1 cellular context compared by ENCODE assay signal in the genomic region with DNA sequence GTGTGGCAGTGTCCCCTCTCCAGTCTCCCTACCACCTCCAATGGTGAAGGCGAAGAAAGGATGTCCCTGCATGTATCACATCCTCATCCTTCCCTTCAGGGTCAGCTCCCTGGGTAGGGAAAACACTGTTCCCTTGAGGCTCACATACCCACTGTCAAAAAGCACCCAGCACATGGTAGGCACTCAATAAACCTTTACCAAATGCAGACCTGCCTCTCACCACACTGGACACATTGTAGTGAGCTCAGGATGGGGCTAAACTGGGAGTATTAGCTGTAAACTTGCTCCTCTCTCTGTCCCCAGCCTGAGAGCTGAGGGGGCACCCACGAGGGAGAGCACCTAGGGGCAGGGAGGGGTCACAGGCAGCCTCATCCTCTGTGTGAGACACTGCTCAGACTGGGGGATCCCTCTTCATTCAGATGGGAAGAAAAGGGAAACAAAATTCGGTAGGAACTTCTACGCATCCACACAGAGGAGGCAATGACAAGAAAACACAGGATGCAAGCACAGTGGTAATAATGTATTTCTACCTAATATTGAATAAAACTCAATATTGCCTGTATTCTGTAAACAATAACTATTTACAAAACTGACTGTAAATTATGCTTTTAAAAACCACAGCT.
A peak's percentile ranks its signal among the peaks of the same experiment; 100 is the strongest.
TF ChIP-seq lines count a peak whose summit lies in the region.

No MANE protein-coding gene starts in this region.

TF ChIP-seq in K562, 482 proteins besides CTCF, POLR2A, EP300 and RAD21 (continued from another document and continues in another):
- TF ChIP-seq ZNF507 (tag; conservative IDR thresholded peaks at IDR 0.05) = 0 out of 2 replicates have a peak, but pooled peaks have one; percentile 8
- TF ChIP-seq, protein P1, sequence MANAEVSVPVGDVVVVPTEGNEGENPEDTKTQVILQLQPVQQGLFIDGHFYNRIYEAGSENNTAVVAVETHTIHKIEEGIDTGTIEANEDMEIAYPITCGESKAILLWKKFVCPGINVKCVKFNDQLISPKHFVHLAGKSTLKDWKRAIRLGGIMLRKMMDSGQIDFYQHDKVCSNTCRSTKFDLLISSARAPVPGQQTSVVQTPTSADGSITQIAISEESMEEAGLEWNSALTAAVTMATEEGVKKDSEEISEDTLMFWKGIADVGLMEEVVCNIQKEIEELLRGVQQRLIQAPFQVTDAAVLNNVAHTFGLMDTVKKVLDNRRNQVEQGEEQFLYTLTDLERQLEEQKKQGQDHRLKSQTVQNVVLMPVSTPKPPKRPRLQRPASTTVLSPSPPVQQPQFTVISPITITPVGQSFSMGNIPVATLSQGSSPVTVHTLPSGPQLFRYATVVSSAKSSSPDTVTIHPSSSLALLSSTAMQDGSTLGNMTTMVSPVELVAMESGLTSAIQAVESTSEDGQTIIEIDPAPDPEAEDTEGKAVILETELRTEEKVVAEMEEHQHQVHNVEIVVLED (CRISPR knock-in tag; IDR thresholded peaks at IDR 0.05) = no peak
- TF ChIP-seq, protein P2, sequence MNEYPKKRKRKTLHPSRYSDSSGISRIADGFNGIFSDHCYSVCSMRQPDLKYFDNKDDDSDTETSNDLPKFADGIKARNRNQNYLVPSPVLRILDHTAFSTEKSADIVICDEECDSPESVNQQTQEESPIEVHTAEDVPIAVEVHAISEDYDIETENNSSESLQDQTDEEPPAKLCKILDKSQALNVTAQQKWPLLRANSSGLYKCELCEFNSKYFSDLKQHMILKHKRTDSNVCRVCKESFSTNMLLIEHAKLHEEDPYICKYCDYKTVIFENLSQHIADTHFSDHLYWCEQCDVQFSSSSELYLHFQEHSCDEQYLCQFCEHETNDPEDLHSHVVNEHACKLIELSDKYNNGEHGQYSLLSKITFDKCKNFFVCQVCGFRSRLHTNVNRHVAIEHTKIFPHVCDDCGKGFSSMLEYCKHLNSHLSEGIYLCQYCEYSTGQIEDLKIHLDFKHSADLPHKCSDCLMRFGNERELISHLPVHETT (CRISPR knock-in tag; conservative IDR thresholded peaks at IDR 0.05 in 1 of 2, IDR thresholded peaks at IDR 0.05 in 1 of 2) = peak in 1 of 2 experiments; percentile 79; a peak in 1 of 4 replicates
- no peak for TF ChIP-seq KLF10 (CRISPR knock-in tag; IDR thresholded peaks at IDR 0.05)
- TF ChIP-seq, protein P3, sequence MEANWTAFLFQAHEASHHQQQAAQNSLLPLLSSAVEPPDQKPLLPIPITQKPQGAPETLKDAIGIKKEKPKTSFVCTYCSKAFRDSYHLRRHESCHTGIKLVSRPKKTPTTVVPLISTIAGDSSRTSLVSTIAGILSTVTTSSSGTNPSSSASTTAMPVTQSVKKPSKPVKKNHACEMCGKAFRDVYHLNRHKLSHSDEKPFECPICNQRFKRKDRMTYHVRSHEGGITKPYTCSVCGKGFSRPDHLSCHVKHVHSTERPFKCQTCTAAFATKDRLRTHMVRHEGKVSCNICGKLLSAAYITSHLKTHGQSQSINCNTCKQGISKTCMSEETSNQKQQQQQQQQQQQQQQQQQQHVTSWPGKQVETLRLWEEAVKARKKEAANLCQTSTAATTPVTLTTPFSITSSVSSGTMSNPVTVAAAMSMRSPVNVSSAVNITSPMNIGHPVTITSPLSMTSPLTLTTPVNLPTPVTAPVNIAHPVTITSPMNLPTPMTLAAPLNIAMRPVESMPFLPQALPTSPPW (CRISPR knock-in tag; IDR thresholded peaks at IDR 0.05) = no peak
- no peak for TF ChIP-seq SNIP1 (IDR thresholded peaks at IDR 0.05; ENCODE audit: low read depth)
- TF ChIP-seq, protein P4, sequence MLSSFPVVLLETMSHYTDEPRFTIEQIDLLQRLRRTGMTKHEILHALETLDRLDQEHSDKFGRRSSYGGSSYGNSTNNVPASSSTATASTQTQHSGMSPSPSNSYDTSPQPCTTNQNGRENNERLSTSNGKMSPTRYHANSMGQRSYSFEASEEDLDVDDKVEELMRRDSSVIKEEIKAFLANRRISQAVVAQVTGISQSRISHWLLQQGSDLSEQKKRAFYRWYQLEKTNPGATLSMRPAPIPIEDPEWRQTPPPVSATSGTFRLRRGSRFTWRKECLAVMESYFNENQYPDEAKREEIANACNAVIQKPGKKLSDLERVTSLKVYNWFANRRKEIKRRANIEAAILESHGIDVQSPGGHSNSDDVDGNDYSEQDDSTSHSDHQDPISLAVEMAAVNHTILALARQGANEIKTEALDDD (IDR thresholded peaks at IDR 0.05) = no peak
- no peak for TF ChIP-seq HDAC2 (IDR thresholded peaks at IDR 0.05)
- TF ChIP-seq, protein P5, sequence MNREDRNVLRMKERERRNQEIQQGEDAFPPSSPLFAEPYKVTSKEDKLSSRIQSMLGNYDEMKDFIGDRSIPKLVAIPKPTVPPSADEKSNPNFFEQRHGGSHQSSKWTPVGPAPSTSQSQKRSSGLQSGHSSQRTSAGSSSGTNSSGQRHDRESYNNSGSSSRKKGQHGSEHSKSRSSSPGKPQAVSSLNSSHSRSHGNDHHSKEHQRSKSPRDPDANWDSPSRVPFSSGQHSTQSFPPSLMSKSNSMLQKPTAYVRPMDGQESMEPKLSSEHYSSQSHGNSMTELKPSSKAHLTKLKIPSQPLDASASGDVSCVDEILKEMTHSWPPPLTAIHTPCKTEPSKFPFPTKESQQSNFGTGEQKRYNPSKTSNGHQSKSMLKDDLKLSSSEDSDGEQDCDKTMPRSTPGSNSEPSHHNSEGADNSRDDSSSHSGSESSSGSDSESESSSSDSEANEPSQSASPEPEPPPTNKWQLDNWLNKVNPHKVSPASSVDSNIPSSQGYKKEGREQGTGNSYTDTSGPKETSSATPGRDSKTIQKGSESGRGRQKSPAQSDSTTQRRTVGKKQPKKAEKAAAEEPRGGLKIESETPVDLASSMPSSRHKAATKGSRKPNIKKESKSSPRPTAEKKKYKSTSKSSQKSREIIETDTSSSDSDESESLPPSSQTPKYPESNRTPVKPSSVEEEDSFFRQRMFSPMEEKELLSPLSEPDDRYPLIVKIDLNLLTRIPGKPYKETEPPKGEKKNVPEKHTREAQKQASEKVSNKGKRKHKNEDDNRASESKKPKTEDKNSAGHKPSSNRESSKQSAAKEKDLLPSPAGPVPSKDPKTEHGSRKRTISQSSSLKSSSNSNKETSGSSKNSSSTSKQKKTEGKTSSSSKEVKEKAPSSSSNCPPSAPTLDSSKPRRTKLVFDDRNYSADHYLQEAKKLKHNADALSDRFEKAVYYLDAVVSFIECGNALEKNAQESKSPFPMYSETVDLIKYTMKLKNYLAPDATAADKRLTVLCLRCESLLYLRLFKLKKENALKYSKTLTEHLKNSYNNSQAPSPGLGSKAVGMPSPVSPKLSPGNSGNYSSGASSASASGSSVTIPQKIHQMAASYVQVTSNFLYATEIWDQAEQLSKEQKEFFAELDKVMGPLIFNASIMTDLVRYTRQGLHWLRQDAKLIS (CRISPR knock-in tag; IDR thresholded peaks at IDR 0.05) = no peak
- peak; percentile 42; the same call in 1 of the 2 replicates for TF ChIP-seq PPARD (CRISPR knock-in tag; IDR thresholded peaks at IDR 0.05)
- no peak for TF ChIP-seq HLTF (IDR thresholded peaks at IDR 0.05)
- TF ChIP-seq, protein P6, sequence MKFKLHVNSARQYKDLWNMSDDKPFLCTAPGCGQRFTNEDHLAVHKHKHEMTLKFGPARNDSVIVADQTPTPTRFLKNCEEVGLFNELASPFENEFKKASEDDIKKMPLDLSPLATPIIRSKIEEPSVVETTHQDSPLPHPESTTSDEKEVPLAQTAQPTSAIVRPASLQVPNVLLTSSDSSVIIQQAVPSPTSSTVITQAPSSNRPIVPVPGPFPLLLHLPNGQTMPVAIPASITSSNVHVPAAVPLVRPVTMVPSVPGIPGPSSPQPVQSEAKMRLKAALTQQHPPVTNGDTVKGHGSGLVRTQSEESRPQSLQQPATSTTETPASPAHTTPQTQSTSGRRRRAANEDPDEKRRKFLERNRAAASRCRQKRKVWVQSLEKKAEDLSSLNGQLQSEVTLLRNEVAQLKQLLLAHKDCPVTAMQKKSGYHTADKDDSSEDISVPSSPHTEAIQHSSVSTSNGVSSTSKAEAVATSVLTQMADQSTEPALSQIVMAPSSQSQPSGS (CRISPR knock-in tag; IDR thresholded peaks at IDR 0.05) = 0 out of 2 replicates have a peak, but pooled peaks have one; percentile 34
- TF ChIP-seq, protein P7, sequence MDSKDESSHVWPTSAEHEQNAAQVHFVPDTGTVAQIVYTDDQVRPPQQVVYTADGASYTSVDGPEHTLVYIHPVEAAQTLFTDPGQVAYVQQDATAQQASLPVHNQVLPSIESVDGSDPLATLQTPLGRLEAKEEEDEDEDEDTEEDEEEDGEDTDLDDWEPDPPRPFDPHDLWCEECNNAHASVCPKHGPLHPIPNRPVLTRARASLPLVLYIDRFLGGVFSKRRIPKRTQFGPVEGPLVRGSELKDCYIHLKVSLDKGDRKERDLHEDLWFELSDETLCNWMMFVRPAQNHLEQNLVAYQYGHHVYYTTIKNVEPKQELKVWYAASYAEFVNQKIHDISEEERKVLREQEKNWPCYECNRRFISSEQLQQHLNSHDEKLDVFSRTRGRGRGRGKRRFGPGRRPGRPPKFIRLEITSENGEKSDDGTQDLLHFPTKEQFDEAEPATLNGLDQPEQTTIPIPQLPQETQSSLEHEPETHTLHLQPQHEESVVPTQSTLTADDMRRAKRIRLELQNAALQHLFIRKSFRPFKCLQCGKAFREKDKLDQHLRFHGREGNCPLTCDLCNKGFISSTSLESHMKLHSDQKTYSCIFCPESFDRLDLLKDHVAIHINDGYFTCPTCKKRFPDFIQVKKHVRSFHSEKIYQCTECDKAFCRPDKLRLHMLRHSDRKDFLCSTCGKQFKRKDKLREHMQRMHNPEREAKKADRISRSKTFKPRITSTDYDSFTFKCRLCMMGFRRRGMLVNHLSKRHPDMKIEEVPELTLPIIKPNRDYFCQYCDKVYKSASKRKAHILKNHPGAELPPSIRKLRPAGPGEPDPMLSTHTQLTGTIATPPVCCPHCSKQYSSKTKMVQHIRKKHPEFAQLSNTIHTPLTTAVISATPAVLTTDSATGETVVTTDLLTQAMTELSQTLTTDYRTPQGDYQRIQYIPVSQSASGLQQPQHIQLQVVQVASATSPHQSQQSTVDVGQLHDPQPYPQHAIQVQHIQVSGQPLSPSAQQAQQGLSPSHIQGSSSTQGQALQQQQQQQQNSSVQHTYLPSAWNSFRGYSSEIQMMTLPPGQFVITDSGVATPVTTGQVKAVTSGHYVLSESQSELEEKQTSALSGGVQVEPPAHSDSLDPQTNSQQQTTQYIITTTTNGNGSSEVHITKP (IDR thresholded peaks at IDR 0.05; ENCODE audit: partially characterized antibody) = no peak
- TF ChIP-seq MAFK (IDR thresholded peaks at IDR 0.05; ENCODE audit: low read length) = no peak
- 0 out of 2 replicates have a peak, but pooled peaks have one; percentile 54 for TF ChIP-seq MTF1 (CRISPR knock-in tag; IDR thresholded peaks at IDR 0.05; ENCODE audit: borderline replicate concordance)
- no peak for TF ChIP-seq ETV1 (tag; conservative IDR thresholded peaks at IDR 0.05; ENCODE audit: low read depth)
- TF ChIP-seq XRCC3 (IDR thresholded peaks at IDR 0.05) = no peak
- no peak for TF ChIP-seq ZNF263 (CRISPR knock-in tag; IDR thresholded peaks at IDR 0.05; ENCODE audit: borderline replicate concordance)
- TF ChIP-seq, protein P8, sequence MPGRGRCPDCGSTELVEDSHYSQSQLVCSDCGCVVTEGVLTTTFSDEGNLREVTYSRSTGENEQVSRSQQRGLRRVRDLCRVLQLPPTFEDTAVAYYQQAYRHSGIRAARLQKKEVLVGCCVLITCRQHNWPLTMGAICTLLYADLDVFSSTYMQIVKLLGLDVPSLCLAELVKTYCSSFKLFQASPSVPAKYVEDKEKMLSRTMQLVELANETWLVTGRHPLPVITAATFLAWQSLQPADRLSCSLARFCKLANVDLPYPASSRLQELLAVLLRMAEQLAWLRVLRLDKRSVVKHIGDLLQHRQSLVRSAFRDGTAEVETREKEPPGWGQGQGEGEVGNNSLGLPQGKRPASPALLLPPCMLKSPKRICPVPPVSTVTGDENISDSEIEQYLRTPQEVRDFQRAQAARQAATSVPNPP (IDR thresholded peaks at IDR 0.05; ENCODE audit: borderline replicate concordance, insufficient read depth, insufficient read length) = no peak
